Comparison of ENCODE assay signal across 8 cellular contexts in the genomic region with DNA sequence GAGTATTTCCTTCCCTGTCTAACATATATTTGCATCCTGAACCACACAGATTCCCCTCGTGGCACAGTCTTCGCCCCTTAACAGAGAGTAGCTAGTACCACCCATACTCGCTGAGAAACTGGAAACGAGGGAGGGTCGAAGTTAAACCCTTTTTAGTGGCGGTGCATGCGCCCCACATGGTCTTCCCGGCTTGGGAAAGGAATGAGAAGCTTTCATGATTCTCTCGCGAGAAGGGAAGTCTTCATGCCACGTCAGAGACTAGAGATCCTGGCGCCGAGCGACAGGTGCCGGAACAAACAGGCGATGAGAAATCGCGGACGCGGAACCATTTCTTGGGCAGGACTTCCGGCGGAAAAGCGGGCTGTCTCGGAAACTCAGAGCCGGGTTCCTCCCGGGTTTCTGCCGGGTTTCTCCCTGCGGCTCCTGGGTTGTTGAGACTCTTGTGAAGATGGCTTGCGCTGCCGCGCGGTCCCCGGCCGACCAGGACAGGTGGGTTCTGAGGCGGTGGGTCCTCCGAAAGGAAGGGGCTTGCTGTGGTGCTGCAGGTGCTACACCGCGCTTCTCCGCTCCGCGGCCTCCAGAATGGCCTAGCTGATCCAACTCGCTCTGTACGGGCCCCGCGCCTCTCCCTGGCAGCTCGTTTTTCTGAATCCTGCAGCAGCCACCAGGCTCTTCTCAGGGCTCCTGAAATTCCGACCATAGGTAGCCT. TPM values are rescaled to one million over a fixed set of nuclear protein-coding genes. Genes with fewer than 3 reads are reported as not detected.
DNase-seq lines count a peak whose midpoint lies in the region; ATAC-seq, FAIRE-seq and TF ChIP-seq lines count a peak whose summit lies in the region.

A gene (plus strand): TSS at position 359 of the 709 bp plus-strand sequence. CDS start 90 bp downstream, at position 449.

- peaks cover 0 to 33% of the 10 kb centered on the region in 2 donors for H3K4me1 ChIP-seq in right atrium auricular region
- H3K4me1 ChIP-seq in psoas muscle, result peaks cover 23% of the 10 kb centered on the region

- peak in 1 of 2 donors; percentile 9 for TF ChIP-seq CTCF in right atrium auricular region (IDR thresholded peaks at IDR 0.05)
- TF ChIP-seq CTCF in psoas muscle (IDR thresholded peaks at IDR 0.05), result no peak

- no peaks in the 10 kb centered on the region for H3K27me3 ChIP-seq in right atrium auricular region
- peaks cover 0 to 1% (median 0%) of the 10 kb centered on the region in 3 donors for H3K27me3 ChIP-seq in psoas muscle (ENCODE audit: insufficient read depth in 3 of 3, low read length in 2 of 3)

- intact Hi-C loops in psoas muscle (cut with DNase I), result loop anchor here (5.0 kb wide), 3 partner anchors 56 to 116 kb away; a partner anchor contains a TSS

- H3K9me3 ChIP-seq in right atrium auricular region, result no peaks in the 10 kb centered on the region
- no peaks in the 10 kb centered on the region for H3K9me3 ChIP-seq in psoas muscle

- WGBS in psoas muscle, 3 donors, result 1% methylated on average over 45 to 47 of the region's 47 CpGs

- DNase-seq in NCI-H187 (lab: John Stamatoyannopoulos, UW) (peak; percentile 80 to 89), T-helper 2 cell (peak; percentile 73 to 96 (median 87)), right atrium auricular region (ENCODE audit: low spot score) (peak; percentile 97), psoas muscle (peak; percentile 94 to 97), urothelium cell line (ENCODE audit: low spot score) (peak; percentile 98)

- peak; percentile 13 for FAIRE-seq in urothelium cell line (lab: Jason Lieb, UNC)

- peak; percentile 97 for ATAC-seq in GM18498 (IDR thresholded peaks at IDR 0.05; ENCODE audit: unreplicated experiment)
- ATAC-seq in HG02938 (IDR thresholded peaks at IDR 0.05; ENCODE audit: unreplicated experiment), result peak; percentile 97
- peak; percentile 96 to 98 (median 97) for ATAC-seq in psoas muscle

- H3K36me3 ChIP-seq in right atrium auricular region (peaks cover 20% of the 10 kb centered on the region), psoas muscle (ENCODE audit: insufficient read depth in 1 of 2, low read depth in 1 of 2) (peaks cover 3 to 38% of the 10 kb centered on the region in 2 donors)

- H3K4me3 ChIP-seq in right atrium auricular region (peak within 1 kb of the TSS; percentile 83 to 85), psoas muscle (peak within 1 kb of the TSS; percentile 82)

- H3K27ac ChIP-seq in angular gyrus (ENCODE audit: low read depth, low read length) (peak within 1 kb of the TSS; percentile 82), right atrium auricular region (peak within 1 kb of the TSS; percentile 79 to 87), psoas muscle (peak within 1 kb of the TSS; percentile 77)

RNA-seq across cellular contexts. Expression of the gene that starts here (rescaled TPM):
- total RNA-seq in right atrium auricular region (10 to 100 TPM; 48.0 to 57.7 TPM), psoas muscle (10 to 100 TPM; 32.9 to 44.5 (median 38.3) TPM)
- polyA plus RNA-seq in psoas muscle, result 10 to 100 TPM; 76.8 to 98.1 (median 94.8) TPM

Comparison
In these comparisons a context has a peak if more than half of its experiments do, and no peak if none do; other contexts are left out.
1. Peak in every context shown above with its lines: DNase-seq, ATAC-seq, H3K4me3 ChIP-seq and H3K27ac ChIP-seq.